In genomic region chr12:130526813-130527212, GRCh38 we compare ENCODE assay signal across 13 cellular contexts.
DNase-seq lines count a peak whose midpoint lies in the region; ATAC-seq and TF ChIP-seq lines count a peak whose summit lies in the region.
"Had no signal": no experiment of that assay in that cellular context is flagged by ENCODE, and none has a peak within 500 bp of the region (broad histone marks: within the 10 kb centered on the region; RNA-seq: fewer than 3 reads in every experiment).

No MANE protein-coding gene starts in this region.

- H2AFZ ChIP-seq in DND-41 (ENCODE audit: low read depth, low read length), result no peak overlapping the region
- no peak overlapping the region for H2AFZ ChIP-seq in MM.1S (ENCODE audit: low read length)

- peaks cover 6% of the 10 kb centered on the region for H3K27me3 Mint-ChIP-seq in activated naive CD8-positive, alpha-beta T cell treated with anti-CD3 and anti-CD28 coated beads, Interleukin-2, amount 50 U/mL, for 24 hours
- H3K27me3 Mint-ChIP-seq: CD4-positive, CD25-positive, alpha-beta regulatory T cell had no signal

- no peak overlapping the region for H3K4me3 Mint-ChIP-seq in activated naive CD8-positive, alpha-beta T cell treated with anti-CD3 and anti-CD28 coated beads, Interleukin-2, amount 50 U/mL, for 24 hours
- H3K4me3 Mint-ChIP-seq: activated naive CD4-positive, alpha-beta T cell treated with anti-CD3 and anti-CD28 coated beads, Interleukin-2, amount 50 U/mL, for 24 hours; CD4-positive, CD25-positive, alpha-beta regulatory T cell; T-helper 2 cell treated with Interferon-gamma antibody and Interleukin-4, amounts not matched to agents 5 μg/mL and 100 μg/mL, for 36 hours had no signal

- H3K9me2 ChIP-seq in MM.1S (replicated peaks; ENCODE audit: insufficient read depth, low read length), result no peaks in the 10 kb centered on the region

- no peak overlapping the region for H3K27ac Mint-ChIP-seq in activated naive CD8-positive, alpha-beta T cell treated with anti-CD3 and anti-CD28 coated beads, Interleukin-2, amount 50 U/mL, for 24 hours
- H3K27ac Mint-ChIP-seq: activated naive CD4-positive, alpha-beta T cell treated with anti-CD3 and anti-CD28 coated beads, Interleukin-2, amount 50 U/mL, for 24 hours; CD4-positive, CD25-positive, alpha-beta regulatory T cell; T-helper 2 cell treated with Interferon-gamma antibody and Interleukin-4, amounts not matched to agents 5 μg/mL and 100 μg/mL, for 36 hours had no signal

- H3K4me2 ChIP-seq in DND-41 (ENCODE audit: insufficient read depth, low read length) (no peak overlapping the region), MM.1S (ENCODE audit: low read depth, low read length) (no peak overlapping the region)

- no peaks in the 10 kb centered on the region for H3K9me3 Mint-ChIP-seq in activated naive CD8-positive, alpha-beta T cell treated with anti-CD3 and anti-CD28 coated beads, Interleukin-2, amount 50 U/mL, for 24 hours
- H3K9me3 Mint-ChIP-seq: activated naive CD4-positive, alpha-beta T cell treated with anti-CD3 and anti-CD28 coated beads, Interleukin-2, amount 50 U/mL, for 24 hours; T-helper 2 cell treated with Interferon-gamma antibody and Interleukin-4, amounts not matched to agents 5 μg/mL and 100 μg/mL, for 36 hours had no signal

- H3K27me3 ChIP-seq in DND-41 (ENCODE audit: insufficient read depth, low read length, poor library complexity) (no peaks in the 10 kb centered on the region), MM.1S (replicated peaks; ENCODE audit: insufficient read depth, low read length) (no peaks in the 10 kb centered on the region)
- H3K27me3 ChIP-seq: right lobe of liver had no signal

- H3K79me2 ChIP-seq in DND-41 (ENCODE audit: insufficient read depth, low read length), result no peaks in the 10 kb centered on the region
- H3K79me2 ChIP-seq in MM.1S (ENCODE audit: low read length), result no peaks in the 10 kb centered on the region

- no peaks in the 10 kb centered on the region for H3K4me1 Mint-ChIP-seq in activated naive CD8-positive, alpha-beta T cell treated with anti-CD3 and anti-CD28 coated beads, Interleukin-2, amount 50 U/mL, for 24 hours
- H3K4me1 Mint-ChIP-seq: activated naive CD4-positive, alpha-beta T cell treated with anti-CD3 and anti-CD28 coated beads, Interleukin-2, amount 50 U/mL, for 24 hours; CD4-positive, CD25-positive, alpha-beta regulatory T cell had no signal

- no peaks in the 10 kb centered on the region for H3K36me3 ChIP-seq in DND-41 (ENCODE audit: insufficient read depth, low read length)
- H3K36me3 ChIP-seq in MM.1S (replicated peaks; ENCODE audit: insufficient read depth, low read length), result no peaks in the 10 kb centered on the region
- H3K36me3 ChIP-seq: right lobe of liver had no signal

- H3K9ac ChIP-seq in DND-41 (ENCODE audit: low read depth, low read length) (no peak overlapping the region), MM.1S (ENCODE audit: low read length) (no peak overlapping the region)

- H3K4me3 ChIP-seq in DND-41 (ENCODE audit: low read depth in 1 of 2, low read length in 2 of 2) (no peak overlapping the region), MM.1S (ENCODE audit: low read length) (no peak overlapping the region)
- H3K4me3 ChIP-seq: right lobe of liver had no signal

- no peak for TF ChIP-seq CTCF in DND-41 (IDR thresholded peaks at IDR 0.05; ENCODE audit: borderline replicate concordance, extremely low read depth, low read length, poor library complexity, severe bottlenecking)
- TF ChIP-seq CTCF in MM.1S (IDR thresholded peaks at IDR 0.05; ENCODE audit: low read length), result no peak

- no peaks in the 10 kb centered on the region for H3F3A ChIP-seq in MM.1S (ENCODE audit: insufficient read depth, low read length)

- peak; percentile 64; the same call in 2 of the 3 replicates for ATAC-seq in DND-41 (ENCODE audit: insufficient read depth, low read depth)
- no peak for ATAC-seq in activated naive CD8-positive, alpha-beta T cell treated with anti-CD3 and anti-CD28 coated beads, Interleukin-2, amount 50 U/mL, for 24 hours

- no peaks in the 10 kb centered on the region for H3K9me3 ChIP-seq in DND-41 (ENCODE audit: insufficient read depth, low read length, severe bottlenecking)
- no peaks in the 10 kb centered on the region for H3K9me3 ChIP-seq in MM.1S (replicated peaks; ENCODE audit: insufficient read depth, low read length)
- H3K9me3 ChIP-seq: right lobe of liver had no signal

- TF ChIP-seq EP300 in Ishikawa (IDR thresholded peaks at IDR 0.05; ENCODE audit: borderline replicate concordance), result no peak

- H3K4me1 ChIP-seq in DND-41 (ENCODE audit: insufficient read depth, low read length) (peaks cover 9% of the 10 kb centered on the region), MM.1S (ENCODE audit: low read length) (no peaks in the 10 kb centered on the region)
- H3K4me1 ChIP-seq: right lobe of liver had no signal

- DNase-seq in DND-41, result peak; percentile 45
- peak; percentile 2 for DNase-seq in activated naive CD8-positive, alpha-beta T cell treated with anti-CD3 and anti-CD28 coated beads, Interleukin-2, amount 50 U/mL, for 24 hours
- DNase-seq in myocyte (ENCODE audit: low read depth), result peak; percentile 6
- no peak for DNase-seq in MM.1S
- DNase-seq in hippocampal formation (lab: John Stamatoyannopoulos, UW), result no peak
- no peak for DNase-seq in NCI-H510A treated with DMSO at 0.1 percent for 48 hours (lab: John Stamatoyannopoulos, UW)
- DNase-seq in NCI-H1694 treated with DMSO at 0.1 percent for 48 hours (lab: John Stamatoyannopoulos, UW), result no peak
- DNase-seq: CD4-positive, CD25-positive, alpha-beta regulatory T cell; KG1; right lobe of liver had no signal

- no peaks in the 10 kb centered on the region for H4K20me1 ChIP-seq in DND-41 (ENCODE audit: insufficient read depth, low read length)
- no peaks in the 10 kb centered on the region for H4K20me1 ChIP-seq in MM.1S (ENCODE audit: insufficient read depth, low read length)

- H3K36me3 Mint-ChIP-seq in activated naive CD8-positive, alpha-beta T cell treated with anti-CD3 and anti-CD28 coated beads, Interleukin-2, amount 50 U/mL, for 24 hours (ENCODE audit: low read depth), result no peaks in the 10 kb centered on the region
- H3K36me3 Mint-ChIP-seq: activated naive CD4-positive, alpha-beta T cell treated with anti-CD3 and anti-CD28 coated beads, Interleukin-2, amount 50 U/mL, for 24 hours; CD4-positive, CD25-positive, alpha-beta regulatory T cell had no signal

- H3K27ac ChIP-seq in DND-41 (ENCODE audit: low read length), result no peak overlapping the region
- H3K27ac ChIP-seq in MM.1S (ENCODE audit: low read length), result no peak overlapping the region
- H3K27ac ChIP-seq: right lobe of liver had no signal

- no peak for TF ChIP-seq RAD21 in Ishikawa (IDR thresholded peaks at IDR 0.05; ENCODE audit: low read depth)

TF ChIP-seq in Ishikawa, 13 proteins besides CTCF, POLR2A, EP300 and RAD21:
- TF ChIP-seq CEBPB (IDR thresholded peaks at IDR 0.05), result no peak
- no peak for TF ChIP-seq ZBTB7A (IDR thresholded peaks at IDR 0.05; ENCODE audit: low read depth)
- TF ChIP-seq YY1 (IDR thresholded peaks at IDR 0.05; ENCODE audit: low read depth), result no peak
- no peak for TF ChIP-seq NFIC (IDR thresholded peaks at IDR 0.05)
- TF ChIP-seq, protein P1, sequence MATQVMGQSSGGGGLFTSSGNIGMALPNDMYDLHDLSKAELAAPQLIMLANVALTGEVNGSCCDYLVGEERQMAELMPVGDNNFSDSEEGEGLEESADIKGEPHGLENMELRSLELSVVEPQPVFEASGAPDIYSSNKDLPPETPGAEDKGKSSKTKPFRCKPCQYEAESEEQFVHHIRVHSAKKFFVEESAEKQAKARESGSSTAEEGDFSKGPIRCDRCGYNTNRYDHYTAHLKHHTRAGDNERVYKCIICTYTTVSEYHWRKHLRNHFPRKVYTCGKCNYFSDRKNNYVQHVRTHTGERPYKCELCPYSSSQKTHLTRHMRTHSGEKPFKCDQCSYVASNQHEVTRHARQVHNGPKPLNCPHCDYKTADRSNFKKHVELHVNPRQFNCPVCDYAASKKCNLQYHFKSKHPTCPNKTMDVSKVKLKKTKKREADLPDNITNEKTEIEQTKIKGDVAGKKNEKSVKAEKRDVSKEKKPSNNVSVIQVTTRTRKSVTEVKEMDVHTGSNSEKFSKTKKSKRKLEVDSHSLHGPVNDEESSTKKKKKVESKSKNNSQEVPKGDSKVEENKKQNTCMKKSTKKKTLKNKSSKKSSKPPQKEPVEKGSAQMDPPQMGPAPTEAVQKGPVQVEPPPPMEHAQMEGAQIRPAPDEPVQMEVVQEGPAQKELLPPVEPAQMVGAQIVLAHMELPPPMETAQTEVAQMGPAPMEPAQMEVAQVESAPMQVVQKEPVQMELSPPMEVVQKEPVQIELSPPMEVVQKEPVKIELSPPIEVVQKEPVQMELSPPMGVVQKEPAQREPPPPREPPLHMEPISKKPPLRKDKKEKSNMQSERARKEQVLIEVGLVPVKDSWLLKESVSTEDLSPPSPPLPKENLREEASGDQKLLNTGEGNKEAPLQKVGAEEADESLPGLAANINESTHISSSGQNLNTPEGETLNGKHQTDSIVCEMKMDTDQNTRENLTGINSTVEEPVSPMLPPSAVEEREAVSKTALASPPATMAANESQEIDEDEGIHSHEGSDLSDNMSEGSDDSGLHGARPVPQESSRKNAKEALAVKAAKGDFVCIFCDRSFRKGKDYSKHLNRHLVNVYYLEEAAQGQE (IDR thresholded peaks at IDR 0.05; ENCODE audit: low read depth), result peak; percentile 90

Comparison
In these comparisons a context has a peak if more than half of its experiments do, and no peak if none do; other contexts are left out.
1. DNase-seq: peak in DND-41 (single experiment), activated naive CD8-positive, alpha-beta T cell treated with anti-CD3 and anti-CD28 coated beads, Interleukin-2, amount 50 U/mL, for 24 hours (single experiment) and myocyte (single experiment); none in MM.1S (single experiment), hippocampal formation (0 of 2), NCI-H510A treated with DMSO at 0.1 percent for 48 hours (single experiment) and NCI-H1694 treated with DMSO at 0.1 percent for 48 hours (single experiment).